17 cellular contexts compared by ENCODE assay signal in genomic region chr6:72783035-72783434, GRCh38.
"Had no signal": no experiment of that assay in that cellular context is flagged by ENCODE, and none has a peak within 500 bp of the region (broad histone marks: within the 10 kb centered on the region; RNA-seq: fewer than 3 reads in every experiment).

No MANE protein-coding gene starts in this region.

- H3K9me3 ChIP-seq: body of pancreas, colonic mucosa, heart right ventricle, neutrophil, pancreas had no signal

- ATAC-seq: activated CD8-positive, alpha-beta memory T cell treated with anti-CD3 and anti-CD28 coated beads, Interleukin-2, amount 10 ng/mL, durations not matched to agents 7 days and 5 days; body of pancreas; natural killer cell treated with Interleukin-12 subunit alpha and Interleukin-12 subunit beta and Interleukin-15 and Interleukin-18, amount 100 ng/mL, for 72 hours; pancreas had no signal

- H3K4me3 Mint-ChIP-seq: activated CD4-positive, alpha-beta memory T cell treated with anti-CD3 and anti-CD28 coated beads, Interleukin-2, amount 10 ng/mL, durations not matched to agents 7 days and 5 days; activated CD8-positive, alpha-beta memory T cell treated with anti-CD3 and anti-CD28 coated beads, Interleukin-2, amount 10 ng/mL, durations not matched to agents 7 days and 5 days; activated naive CD8-positive, alpha-beta T cell; central memory CD8-positive, alpha-beta T cell; immature natural killer cell; natural killer cell treated with Interleukin-12 subunit alpha and Interleukin-12 subunit beta and Interleukin-15 and Interleukin-18, amount 100 ng/mL, for 72 hours had no signal

- H3K9me3 Mint-ChIP-seq: activated CD4-positive, alpha-beta memory T cell treated with anti-CD3 and anti-CD28 coated beads, Interleukin-2, amount 10 ng/mL, durations not matched to agents 7 days and 5 days; central memory CD8-positive, alpha-beta T cell; immature natural killer cell; natural killer cell treated with Interleukin-12 subunit alpha and Interleukin-12 subunit beta and Interleukin-15 and Interleukin-18, amount 100 ng/mL, for 72 hours had no signal

- H3K4me3 ChIP-seq: body of pancreas, colonic mucosa, heart right ventricle, pancreas had no signal

- DNase-seq: activated CD4-positive, alpha-beta memory T cell treated with anti-CD3 and anti-CD28 coated beads, Interleukin-2, amount 10 ng/mL, durations not matched to agents 7 days and 5 days; activated CD8-positive, alpha-beta memory T cell treated with anti-CD3 and anti-CD28 coated beads, Interleukin-2, amount 10 ng/mL, durations not matched to agents 7 days and 5 days; amygdala; body of pancreas; colonic mucosa; heart right ventricle; immature natural killer cell; pancreas; stimulated activated CD8-positive, alpha-beta memory T cell treated with anti-CD3 and anti-CD28 coated beads, Interleukin-4, amount 100 ng/mL, for 48 hours; stimulated activated naive CD4-positive, alpha-beta T cell; SW 1271; T-helper 2 cell; WERI-Rb-1 had no signal

- H3K27me3 Mint-ChIP-seq: activated CD4-positive, alpha-beta memory T cell treated with anti-CD3 and anti-CD28 coated beads, Interleukin-2, amount 10 ng/mL, durations not matched to agents 7 days and 5 days; activated CD8-positive, alpha-beta memory T cell treated with anti-CD3 and anti-CD28 coated beads, Interleukin-2, amount 10 ng/mL, durations not matched to agents 7 days and 5 days; activated naive CD8-positive, alpha-beta T cell; central memory CD8-positive, alpha-beta T cell; natural killer cell treated with Interleukin-12 subunit alpha and Interleukin-12 subunit beta and Interleukin-15 and Interleukin-18, amount 100 ng/mL, for 72 hours had no signal

- H3K36me3 ChIP-seq: colonic mucosa, heart right ventricle, neutrophil, pancreas had no signal

- H3K27me3 ChIP-seq: body of pancreas, colonic mucosa, heart right ventricle, neutrophil, pancreas had no signal

- H3K27ac ChIP-seq: body of pancreas, colonic mucosa, heart right ventricle, neutrophil, pancreas, WERI-Rb-1 had no signal

- H3K4me1 ChIP-seq: body of pancreas, colonic mucosa, heart right ventricle, pancreas had no signal

- H3K4me1 Mint-ChIP-seq: activated CD4-positive, alpha-beta memory T cell treated with anti-CD3 and anti-CD28 coated beads, Interleukin-2, amount 10 ng/mL, durations not matched to agents 7 days and 5 days; activated CD8-positive, alpha-beta memory T cell treated with anti-CD3 and anti-CD28 coated beads, Interleukin-2, amount 10 ng/mL, durations not matched to agents 7 days and 5 days; central memory CD8-positive, alpha-beta T cell; immature natural killer cell had no signal

- H3K36me3 Mint-ChIP-seq: activated CD8-positive, alpha-beta memory T cell treated with anti-CD3 and anti-CD28 coated beads, Interleukin-2, amount 10 ng/mL, durations not matched to agents 7 days and 5 days; natural killer cell treated with Interleukin-12 subunit alpha and Interleukin-12 subunit beta and Interleukin-15 and Interleukin-18, amount 100 ng/mL, for 72 hours had no signal

- H3K27ac Mint-ChIP-seq: activated CD4-positive, alpha-beta memory T cell treated with anti-CD3 and anti-CD28 coated beads, Interleukin-2, amount 10 ng/mL, durations not matched to agents 7 days and 5 days; activated CD8-positive, alpha-beta memory T cell treated with anti-CD3 and anti-CD28 coated beads, Interleukin-2, amount 10 ng/mL, durations not matched to agents 7 days and 5 days; activated naive CD8-positive, alpha-beta T cell; natural killer cell treated with Interleukin-12 subunit alpha and Interleukin-12 subunit beta and Interleukin-15 and Interleukin-18, amount 100 ng/mL, for 72 hours had no signal
